In the genomic region with DNA sequence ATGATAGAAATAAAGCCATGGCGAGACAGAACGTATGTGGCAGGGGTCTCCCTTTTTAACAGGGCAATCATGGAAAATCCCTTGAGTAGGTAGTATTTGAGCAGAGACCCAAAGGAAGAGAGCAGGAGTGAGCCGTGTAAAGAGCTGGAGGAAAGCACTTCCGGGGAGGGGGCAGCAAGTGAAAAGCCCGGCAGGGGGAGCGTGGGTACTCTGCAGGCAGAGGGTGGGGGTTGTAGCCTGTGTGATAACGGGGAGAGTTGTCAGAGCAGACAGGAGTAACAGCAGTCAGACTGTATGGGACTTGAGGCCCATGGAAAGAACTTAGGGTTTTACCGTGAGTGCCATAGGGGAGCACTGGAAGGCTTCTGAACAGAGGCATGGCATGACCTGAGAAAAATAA, we compare ENCODE assay signal across 21 cellular contexts.
"Had no signal": no experiment of that assay in that cellular context is flagged by ENCODE, and none has a peak within 500 bp of the region (broad histone marks: within the 10 kb centered on the region; RNA-seq: fewer than 3 reads in every experiment).

No MANE protein-coding gene starts in this region.

- H3K4me1 ChIP-seq: left ventricle myocardium inferior, psoas muscle, suprapubic skin, vagina had no signal

- H3K27ac ChIP-seq: brain microvascular endothelial cell, left ventricle myocardium inferior, psoas muscle, suprapubic skin, vagina, WERI-Rb-1 had no signal

- DNase-seq: activated CD4-positive, alpha-beta T cell treated with anti-CD3 and anti-CD28 coated beads, Interleukin-2, amount 50 U/mL, for 4 hours; activated gamma-delta T cell treated with Interleukin-2 at 50 U/mL for 16 hours; anterior cingulate cortex; brain microvascular endothelial cell; cortex of kidney; effector CD4-positive, alpha-beta T cell; hippocampal formation; kidney; left ventricle myocardium inferior; mammary epithelial cell; psoas muscle; right cardiac atrium; stimulated activated CD4-positive, alpha-beta T cell treated with anti-CD3 and anti-CD28 coated beads, Interleukin-2, amount 100 ng/mL, for 24 hours; T-helper 2 cell; trophoblast cell; WERI-Rb-1 had no signal

- H3K4me3 ChIP-seq: left ventricle myocardium inferior, psoas muscle, suprapubic skin, vagina had no signal

- H3K27me3 Mint-ChIP-seq: central memory CD8-positive, alpha-beta T cell; stimulated activated naive CD8-positive, alpha-beta T cell treated with anti-CD3 and anti-CD28 coated beads, Interleukin-15, Interleukin-2, amounts not matched to agents 100 ng/mL and 50 ng/mL, for 24 hours had no signal

- H3K27me3 ChIP-seq: brain microvascular endothelial cell, suprapubic skin, vagina had no signal

- H3K9me3 ChIP-seq: left ventricle myocardium inferior, psoas muscle, suprapubic skin, vagina had no signal

- H3K9me3 Mint-ChIP-seq: central memory CD8-positive, alpha-beta T cell; neural crest cell; stimulated activated naive CD8-positive, alpha-beta T cell treated with anti-CD3 and anti-CD28 coated beads, Interleukin-15, Interleukin-2, amounts not matched to agents 100 ng/mL and 50 ng/mL, for 24 hours had no signal

- H3K27ac Mint-ChIP-seq: stimulated activated naive CD8-positive, alpha-beta T cell treated with anti-CD3 and anti-CD28 coated beads, Interleukin-15, Interleukin-2, amounts not matched to agents 100 ng/mL and 50 ng/mL, for 24 hours had no signal

- ATAC-seq: psoas muscle, right cardiac atrium had no signal

- H3K4me3 Mint-ChIP-seq: central memory CD8-positive, alpha-beta T cell; neural crest cell; stimulated activated naive CD8-positive, alpha-beta T cell treated with anti-CD3 and anti-CD28 coated beads, Interleukin-15, Interleukin-2, amounts not matched to agents 100 ng/mL and 50 ng/mL, for 24 hours had no signal
